1 cellular context compared by ENCODE assay signal in genomic region chr19:35241417-35241816, GRCh38.
TF ChIP-seq lines count a peak whose summit lies in the region.

No MANE protein-coding gene starts in this region.

TF ChIP-seq in K562, 482 proteins besides CTCF, POLR2A, EP300 and RAD21 (continued from another document):
- no peak for TF ChIP-seq TFE3 (CRISPR knock-in tag; IDR thresholded peaks at IDR 0.05)
